In genomic region chr3:57464011-57464410, GRCh38 we compare ENCODE assay signal across 1 cellular context.
TF ChIP-seq lines count a peak whose summit lies in the region.

No MANE protein-coding gene starts in this region.

TF ChIP-seq in H1, 55 proteins besides CTCF, POLR2A, EP300 and RAD21:
- TF ChIP-seq TCF12 (IDR thresholded peaks at IDR 0.05; ENCODE audit: low read depth, low read length) (no peak), SIX5 (IDR thresholded peaks at IDR 0.05; ENCODE audit: low read depth, low read length) (no peak), USF2 (IDR thresholded peaks at IDR 0.05; ENCODE audit: low read length) (no peak), TAF7 (optimal IDR thresholded peaks at IDR 0.05; ENCODE audit: borderline replicate concordance, low read depth, low read length) (no peak), SRF (IDR thresholded peaks at IDR 0.05; ENCODE audit: low read depth, low read length) (no peak), BRCA1 (IDR thresholded peaks at IDR 0.05; ENCODE audit: low read depth, low read length) (no peak), KDM1A (IDR thresholded peaks at IDR 0.05; ENCODE audit: borderline replicate concordance, low read length) (no peak), TBP (IDR thresholded peaks at IDR 0.05; ENCODE audit: low read depth, low read length) (no peak), RFX5 (IDR thresholded peaks at IDR 0.05; ENCODE audit: borderline replicate concordance, low read depth, low read length) (no peak), SIRT6 (IDR thresholded peaks at IDR 0.05; ENCODE audit: low read length) (no peak), HDAC2 (IDR thresholded peaks at IDR 0.05; ENCODE audit: borderline replicate concordance in 1 of 2, low read depth in 2 of 2, low read length in 2 of 2) (no peak), ATF2 (IDR thresholded peaks at IDR 0.05; ENCODE audit: low read length) (no peak), CBX5 (IDR thresholded peaks at IDR 0.05; ENCODE audit: low read depth, low read length) (no peak), MAFK (IDR thresholded peaks at IDR 0.05; ENCODE audit: low read depth, low read length) (no peak), GTF2F1 (IDR thresholded peaks at IDR 0.05; ENCODE audit: borderline replicate concordance, low read depth, low read length) (no peak), SUZ12 (IDR thresholded peaks at IDR 0.05; ENCODE audit: low read length) (no peak), FOSL1 (IDR thresholded peaks at IDR 0.05; ENCODE audit: insufficient read depth, low read depth, low read length) (no peak), RBBP5 (IDR thresholded peaks at IDR 0.05; ENCODE audit: borderline replicate concordance, low read depth, low read length) (no peak), JUN (IDR thresholded peaks at IDR 0.05; ENCODE audit: low read depth, low read length) (no peak), SP1 (IDR thresholded peaks at IDR 0.05; ENCODE audit: low read depth, low read length) (no peak)
